In genomic region chr11:97617031-97617430, GRCh38 we compare ENCODE assay signal across 19 cellular contexts.
A peak's percentile ranks its signal among the peaks of the same experiment; 100 is the strongest.
DNase-seq lines count a peak whose midpoint lies in the region; ATAC-seq, FAIRE-seq and TF ChIP-seq lines count a peak whose summit lies in the region.
"Had no signal": no experiment of that assay in that cellular context is flagged by ENCODE, and none has a peak within 500 bp of the region (broad histone marks: within the 10 kb centered on the region; RNA-seq: fewer than 3 reads in every experiment).

No MANE protein-coding gene starts in this region.

- H2AK5ac ChIP-seq in H1 (ENCODE audit: low read depth, low read length) = no peak overlapping the region
- no peak overlapping the region for H2AK5ac ChIP-seq in mesendoderm (ENCODE audit: low read length)

- H3K79me2 ChIP-seq in K562 (ENCODE audit: control insufficient read depth, insufficient read depth, low read length) = no peaks in the 10 kb centered on the region
- no peaks in the 10 kb centered on the region for H3K79me2 ChIP-seq in H1 (ENCODE audit: control insufficient read depth in 1 of 2, insufficient read depth in 2 of 2, low read length in 2 of 2)
- no peaks in the 10 kb centered on the region for H3K79me2 ChIP-seq in mesendoderm (ENCODE audit: control insufficient read depth, insufficient read depth, low read length)

- no peak overlapping the region for H2BK20ac ChIP-seq in H1 (ENCODE audit: low read length)

- H3K9ac ChIP-seq in K562 (ENCODE audit: insufficient read depth in 1 of 2, low read depth in 2 of 2, low read length in 2 of 2) (no peak overlapping the region), H1 (replicated peaks in 1 of 4; ENCODE audit: extremely low read depth in 1 of 4, low read depth in 3 of 4, low read length in 3 of 4) (no peak overlapping the region), mesendoderm (ENCODE audit: low read length) (no peak overlapping the region)
- H3K9ac ChIP-seq: BLaER1 treated with 17β-estradiol and CSF1 and Interleukin-3, amounts not matched to agents 10 nM and 100 nM had no signal

- H3K56ac ChIP-seq in H1 (replicated peaks; ENCODE audit: insufficient read length, low read depth, low read length) = no peak overlapping the region
- H3K56ac ChIP-seq in mesendoderm (ENCODE audit: low read length) = no peak overlapping the region

- TF ChIP-seq POLR2A in K562 (conservative IDR thresholded peaks at IDR 0.05) = no peak
- TF ChIP-seq POLR2A in H1 (IDR thresholded peaks at IDR 0.05; ENCODE audit: control extremely low read depth in 1 of 2, low read depth in 2 of 2, low read length in 2 of 2) = no peak

- FAIRE-seq in HTR-8/SVneo (lab: Jason Lieb, UNC) (peak; percentile 28), K562 (lab: Jason Lieb, UNC) (no peak), H1 (lab: Jason Lieb, UNC) (no peak)
- FAIRE-seq: A549, D721Med, GM12891 had no signal

- H3K18ac ChIP-seq in H1 (ENCODE audit: extremely low read depth, low read length) = no peak overlapping the region
- H3K18ac ChIP-seq in mesendoderm (ENCODE audit: low read length) = no peak overlapping the region

- H4K20me1 ChIP-seq in K562 (replicated peaks; ENCODE audit: control insufficient read depth, insufficient read depth, low read length) (no peaks in the 10 kb centered on the region), H1 (replicated peaks in 1 of 2; ENCODE audit: control insufficient read depth in 1 of 2, insufficient read depth in 2 of 2, low read length in 2 of 2) (no peaks in the 10 kb centered on the region)
- H4K20me1 ChIP-seq: BLaER1 treated with 17β-estradiol and CSF1 and Interleukin-3, amounts not matched to agents 10 nM and 100 nM had no signal

- H4K8ac ChIP-seq in H1 (ENCODE audit: extremely low read depth, insufficient read depth, low read length) = no peak overlapping the region
- H4K8ac ChIP-seq in mesendoderm (ENCODE audit: low read depth, low read length) = no peak overlapping the region

- no peak overlapping the region for H2BK120ac ChIP-seq in H1 (replicated peaks; ENCODE audit: low read depth, low read length)
- H2BK120ac ChIP-seq in mesendoderm (ENCODE audit: low read depth, low read length) = no peak overlapping the region

- no peaks in the 10 kb centered on the region for H3K9me1 ChIP-seq in K562 (ENCODE audit: control insufficient read depth, insufficient read depth, low read length)

- H2BK12ac ChIP-seq in H1 (ENCODE audit: low read depth, low read length) = no peak overlapping the region

- H3K36me3 ChIP-seq in K562 (ENCODE audit: control insufficient read depth, insufficient read depth, low read length) (no peaks in the 10 kb centered on the region), H1 (ENCODE audit: control insufficient read depth in 2 of 4, insufficient read depth in 4 of 4, low read length in 3 of 4) (no peaks in the 10 kb centered on the region), mesendoderm (ENCODE audit: control insufficient read depth, insufficient read depth, low read length) (no peaks in the 10 kb centered on the region)
- H3K36me3 ChIP-seq: BLaER1 treated with 17β-estradiol and CSF1 and Interleukin-3, amounts not matched to agents 10 nM and 100 nM had no signal

- WGBS in K562 (ENCODE audit: insufficient coverage, low coverage, missing lambda C conversion rate) = 21% methylated on average over 3 of the region's 3 CpGs
- 93% methylated on average over 3 of the region's 3 CpGs; no CpG with 5 or more reads in 1 of the 2 experiments for WGBS in H1 (ENCODE audit: extremely low coverage in 1 of 2, insufficient coverage in 1 of 2, insufficient read length in 1 of 2, insufficient replicate concordance in 2 of 2, low coverage in 1 of 2, low lambda C conversion rate in 2 of 2, missing lambda C conversion rate in 1 of 2), 2 experiments
- no CpG with 5 or more reads among the region's 3 CpGs for WGBS in mesendoderm (ENCODE audit: extremely low coverage, insufficient coverage, low lambda C conversion rate)

- CTCF ChIA-PET in K562 (lab: Yijun Ruan, JAX; ENCODE audit: low intra/inter-chr PET ratio) (no interaction called here), H1 (lab: Charles Lee; ENCODE audit: partially characterized antibody) (no interaction called here)

- H3K4ac ChIP-seq in H1 (replicated peaks; ENCODE audit: insufficient read length, low read depth, low read length) = no peak overlapping the region
- no peak overlapping the region for H3K4ac ChIP-seq in mesendoderm (ENCODE audit: low read depth, low read length)

- no peaks in the 10 kb centered on the region for H3K27me3 ChIP-seq in K562 (ENCODE audit: control insufficient read depth in 2 of 2, insufficient read depth in 2 of 2, low read length in 2 of 2)
- H3K27me3 ChIP-seq in H1 (replicated peaks in 1 of 4; ENCODE audit: control insufficient read depth in 3 of 4, extremely low read depth in 1 of 4, insufficient read depth in 3 of 4, low read length in 3 of 4) = no peaks in the 10 kb centered on the region
- no peaks in the 10 kb centered on the region for H3K27me3 ChIP-seq in mesendoderm (ENCODE audit: insufficient read depth, low read length, poor library complexity)
- H3K27me3 ChIP-seq: BLaER1 treated with 17β-estradiol and CSF1 and Interleukin-3, amounts not matched to agents 10 nM and 100 nM had no signal

- TF ChIP-seq CTCF in K562 (IDR thresholded peaks at IDR 0.05 in 2 of 3, conservative IDR thresholded peaks at IDR 0.05 in 1 of 3; ENCODE audit: insufficient read depth in 2 of 3, low read depth in 1 of 3, low read length in 3 of 3) (no peak), H1 (IDR thresholded peaks at IDR 0.05; ENCODE audit: control extremely low read depth in 1 of 3, insufficient read depth in 1 of 3, low read depth in 1 of 3, low read length in 3 of 3) (no peak)

- H3K23me2 ChIP-seq in H1 (ENCODE audit: low read depth, low read length) = no peaks in the 10 kb centered on the region

- no peak overlapping the region for H2BK15ac ChIP-seq in H1 (ENCODE audit: low read length)
- no peak overlapping the region for H2BK15ac ChIP-seq in mesendoderm (replicated peaks; ENCODE audit: low read depth)

- TF ChIP-seq EP300 in K562 (IDR thresholded peaks at IDR 0.05; ENCODE audit: low read length) (no peak), H1 (IDR thresholded peaks at IDR 0.05; ENCODE audit: borderline replicate concordance in 1 of 2, low read depth in 2 of 2, low read length in 2 of 2) (no peak)

- no peak overlapping the region for H3K14ac ChIP-seq in H1 (ENCODE audit: insufficient read length)

- H3K4me2 ChIP-seq in K562 (ENCODE audit: insufficient read depth, low read length) (no peak overlapping the region), H1 (ENCODE audit: insufficient read depth in 1 of 2, low read depth in 2 of 2, low read length in 2 of 2) (no peak overlapping the region), mesendoderm (ENCODE audit: low read length) (no peak overlapping the region)
- H3K4me2 ChIP-seq: A549; BLaER1 treated with 17β-estradiol and CSF1 and Interleukin-3, amounts not matched to agents 10 nM and 100 nM had no signal

- DNase-seq in HTR-8/SVneo (ENCODE audit: insufficient read length, low spot score) = no peak
- no peak for DNase-seq in K562 (ENCODE audit: extremely low read depth in 1 of 4, low spot score in 3 of 4)
- DNase-seq in H1 (ENCODE audit: low read depth in 1 of 2, low spot score in 2 of 2) = no peak
- DNase-seq in activated naive CD4-positive, alpha-beta T cell (lab: John Stamatoyannopoulos, UW) = no peak
- DNase-seq in mesendoderm = no peak
- DNase-seq in GM19238 (ENCODE audit: insufficient read length, low spot score) = no peak
- DNase-seq: AML-193; Caco-2; Calu3; CD4-positive, alpha-beta T cell; CD8-positive, alpha-beta T cell; DMS79 treated with DMSO at 0.1 percent for 48 hours; GF-D8 had no signal

- no peak overlapping the region for H3K4me3 ChIP-seq in K562
- no peak overlapping the region for H3K4me3 ChIP-seq in H1 (ENCODE audit: extremely low read depth in 1 of 4, insufficient read depth in 2 of 4, low read depth in 3 of 4, low read length in 4 of 4)
- no peak overlapping the region for H3K4me3 ChIP-seq in mesendoderm (ENCODE audit: low read length)
- H3K4me3 ChIP-seq: A549; BLaER1 treated with 17β-estradiol and CSF1 and Interleukin-3, amounts not matched to agents 10 nM and 100 nM had no signal

- H3K4me1 ChIP-seq in K562 (replicated peaks in 1 of 2; ENCODE audit: control insufficient read depth in 2 of 2, insufficient read depth in 2 of 2, low read length in 2 of 2) (no peaks in the 10 kb centered on the region), H1 (replicated peaks in 1 of 4; ENCODE audit: control insufficient read depth in 3 of 4, insufficient read depth in 4 of 4, low read length in 3 of 4) (no peaks in the 10 kb centered on the region), mesendoderm (ENCODE audit: control insufficient read depth, low read depth, low read length) (no peaks in the 10 kb centered on the region)
- H3K4me1 ChIP-seq: A549; BLaER1 treated with 17β-estradiol and CSF1 and Interleukin-3, amounts not matched to agents 10 nM and 100 nM; Caco-2 had no signal

- intact Hi-C loops in K562 (cut with micrococcal nuclease) = no loop called here

- H2BK5ac ChIP-seq in H1 (ENCODE audit: low read depth, low read length) (no peak overlapping the region), mesendoderm (ENCODE audit: low read length) (no peak overlapping the region)

- H4K5ac ChIP-seq in H1 (ENCODE audit: insufficient read length, low read depth, low read length) (no peak overlapping the region), mesendoderm (ENCODE audit: low read length) (no peak overlapping the region)

- H3K79me1 ChIP-seq in H1 (ENCODE audit: low read depth, low read length) = no peaks in the 10 kb centered on the region
- H3K79me1 ChIP-seq in mesendoderm (ENCODE audit: low read length) = no peaks in the 10 kb centered on the region

- no TSS peak for BruUV-seq in K562 (replicated peaks; lab: Mats Ljungman, UMichigan)

- no peak overlapping the region for H4K91ac ChIP-seq in H1 (replicated peaks; ENCODE audit: insufficient read length, low read length)

- H2AFZ ChIP-seq in K562 (ENCODE audit: low read depth, low read length) (no peak overlapping the region), H1 (ENCODE audit: low read length) (no peak overlapping the region)

- no peak for ATAC-seq in K562
- ATAC-seq: A549; CD8-positive, alpha-beta T cell had no signal

- POLR2A ChIA-PET in K562 (lab: Yijun Ruan, JAX) = no interaction called here
- POLR2A ChIA-PET in H1 (lab: Charles Lee; ENCODE audit: partially characterized antibody) = no interaction called here

- no peak overlapping the region for H3K23ac ChIP-seq in H1 (ENCODE audit: insufficient read length)
- H3K23ac ChIP-seq in mesendoderm (ENCODE audit: low read length) = no peak overlapping the region

- no peaks in the 10 kb centered on the region; the same call in 1 of the 2 replicates for H3K9me3 ChIP-seq in K562 (replicated peaks; ENCODE audit: control insufficient read depth, insufficient read depth, low read depth, low read length)
- H3K9me3 ChIP-seq in H1 (ENCODE audit: insufficient read depth in 2 of 2, low read depth in 1 of 2, low read length in 1 of 2) = peaks cover 3% of the 10 kb centered on the region in 2 experiments; a peak in 1 of 4 replicates
- H3K9me3 ChIP-seq: A549 had no signal

- no peak overlapping the region for H3K27ac ChIP-seq in K562 (ENCODE audit: extremely low read depth, low read depth, low read length)
- no peak overlapping the region for H3K27ac ChIP-seq in H1 (ENCODE audit: low read depth, low read length)
- H3K27ac ChIP-seq in mesendoderm (ENCODE audit: low read depth, low read length) = no peak overlapping the region
- H3K27ac ChIP-seq: 22Rv1; A549; BLaER1 treated with 17β-estradiol and CSF1 and Interleukin-3, amounts not matched to agents 10 nM and 100 nM; C4-2B had no signal

- no peak for TF ChIP-seq RAD21 in K562 (CRISPR knock-in tag; conservative IDR thresholded peaks at IDR 0.05 in 1 of 2, IDR thresholded peaks at IDR 0.05 in 1 of 2)
- TF ChIP-seq RAD21 in H1 (IDR thresholded peaks at IDR 0.05 in 1 of 2, conservative IDR thresholded peaks at IDR 0.05 in 1 of 2; ENCODE audit: low read depth in 2 of 2, low read length in 2 of 2) = no peak

- in situ Hi-C loops in K562 (cut with MboI) = no loop called here
